Comparison of ENCODE assay signal across 29 cellular contexts in the genomic region with DNA sequence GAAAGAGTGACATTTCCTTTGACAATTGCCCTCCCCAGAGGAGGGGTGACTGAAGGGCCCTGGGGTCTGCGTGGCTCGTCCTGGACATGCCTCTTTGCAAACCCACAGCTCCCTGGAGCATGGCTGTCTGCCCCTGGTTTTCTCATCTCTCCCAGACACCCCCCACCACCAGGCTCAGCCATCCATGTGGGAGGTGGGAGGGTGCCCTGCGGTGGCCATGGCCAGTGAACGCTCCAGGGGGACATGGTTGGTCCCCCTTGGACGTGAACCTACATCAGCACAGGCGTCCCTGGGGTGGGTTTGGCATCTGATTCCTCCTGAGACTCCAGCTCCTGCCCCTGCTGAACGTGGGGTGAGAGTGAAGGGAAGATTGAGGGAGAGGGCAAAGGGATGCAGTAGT.
"Had no signal": no experiment of that assay in that cellular context is flagged by ENCODE, and none has a peak within 500 bp of the region (broad histone marks: within the 10 kb centered on the region; RNA-seq: fewer than 3 reads in every experiment).

No MANE protein-coding gene starts in this region.

- H3K9me3 Mint-ChIP-seq: naive thymus-derived CD4-positive, alpha-beta T cell; nephron had no signal

- H3K9me3 ChIP-seq: gastrocnemius medialis, pancreas, thoracic aorta, tibial nerve, upper lobe of left lung, uterus had no signal

- H3K4me1 ChIP-seq: gastrocnemius medialis, pancreas, tibial nerve, upper lobe of left lung, uterus had no signal

- H3K4me2 ChIP-seq: smooth muscle cell had no signal

- H3K36me3 Mint-ChIP-seq: naive thymus-derived CD4-positive, alpha-beta T cell; stimulated activated memory B cell treated with anti-CD40 and anti-IgM and Interleukin-4, amounts not matched to agents 10 μg/mL and 1 μg/mL and 100 μg/mL, for 72 hours had no signal

- H3K27ac ChIP-seq: dorsolateral prefrontal cortex, epithelial cell of prostate, gastrocnemius medialis, pancreas, thoracic aorta, tibial nerve, upper lobe of left lung, uterus had no signal

- H3K27ac Mint-ChIP-seq: endodermal cell; naive thymus-derived CD4-positive, alpha-beta T cell; nephron; progenitor cell of endocrine pancreas; stimulated activated memory B cell treated with anti-CD40 and anti-IgM and Interleukin-4, amounts not matched to agents 10 μg/mL and 1 μg/mL and 100 μg/mL, for 72 hours had no signal

- H3K4me1 Mint-ChIP-seq: endodermal cell; nephron; stimulated activated memory B cell treated with anti-CD40 and anti-IgM and Interleukin-4, amounts not matched to agents 10 μg/mL and 1 μg/mL and 100 μg/mL, for 72 hours had no signal

- H3K4me3 ChIP-seq: dorsolateral prefrontal cortex, gastrocnemius medialis, pancreas, smooth muscle cell, thoracic aorta, tibial nerve, upper lobe of left lung, uterus had no signal

- ATAC-seq: esophagus mucosa; gastrocnemius medialis; left lobe of liver; naive thymus-derived CD4-positive, alpha-beta T cell; pancreas; sciatic nerve; stimulated activated memory B cell treated with anti-CD40 and anti-IgM and Interleukin-4, amounts not matched to agents 10 μg/mL and 1 μg/mL and 100 μg/mL, for 72 hours; stimulated activated naive CD8-positive, alpha-beta T cell treated with anti-CD3 and anti-CD28 coated beads, Interleukin-15, Interleukin-2, amounts not matched to agents 100 U/mL and 50 U/mL, for 24 hours had no signal

- H3K36me3 ChIP-seq: gastrocnemius medialis, pancreas, thoracic aorta, tibial nerve, upper lobe of left lung, uterus had no signal

- H3K4me3 Mint-ChIP-seq: endodermal cell; naive thymus-derived CD4-positive, alpha-beta T cell; nephron; stimulated activated memory B cell treated with anti-CD40 and anti-IgM and Interleukin-4, amounts not matched to agents 10 μg/mL and 1 μg/mL and 100 μg/mL, for 72 hours had no signal

- DNase-seq: cerebellar nuclear complex; effector CD8-positive, alpha-beta T cell; endodermal cell; foreskin fibroblast; gastrocnemius medialis; head of caudate nucleus; kidney; mammary epithelial cell; mesendoderm; midbrain; naive thymus-derived CD4-positive, alpha-beta T cell; occipital lobe; stimulated activated CD4-positive, alpha-beta T cell treated with anti-CD3 and anti-CD28 coated beads, Interleukin-2, amount 100 ng/mL, for 24 hours; stimulated activated CD4-positive, alpha-beta T cell treated with anti-CD3 and anti-CD28 coated beads, Interleukin-4, amount 100 ng/mL, for 24 hours; stimulated activated naive CD8-positive, alpha-beta T cell treated with anti-CD3 and anti-CD28 coated beads, Interleukin-15, Interleukin-2, amounts not matched to agents 100 U/mL and 50 U/mL, for 24 hours; upper lobe of left lung; uterus had no signal

- H3K27me3 Mint-ChIP-seq: naive thymus-derived CD4-positive, alpha-beta T cell; stimulated activated memory B cell treated with anti-CD40 and anti-IgM and Interleukin-4, amounts not matched to agents 10 μg/mL and 1 μg/mL and 100 μg/mL, for 72 hours had no signal

- H3K27me3 ChIP-seq: gastrocnemius medialis, pancreas, upper lobe of left lung, uterus had no signal
